ENCODE assay signal across 9 cellular contexts in the genomic region with DNA sequence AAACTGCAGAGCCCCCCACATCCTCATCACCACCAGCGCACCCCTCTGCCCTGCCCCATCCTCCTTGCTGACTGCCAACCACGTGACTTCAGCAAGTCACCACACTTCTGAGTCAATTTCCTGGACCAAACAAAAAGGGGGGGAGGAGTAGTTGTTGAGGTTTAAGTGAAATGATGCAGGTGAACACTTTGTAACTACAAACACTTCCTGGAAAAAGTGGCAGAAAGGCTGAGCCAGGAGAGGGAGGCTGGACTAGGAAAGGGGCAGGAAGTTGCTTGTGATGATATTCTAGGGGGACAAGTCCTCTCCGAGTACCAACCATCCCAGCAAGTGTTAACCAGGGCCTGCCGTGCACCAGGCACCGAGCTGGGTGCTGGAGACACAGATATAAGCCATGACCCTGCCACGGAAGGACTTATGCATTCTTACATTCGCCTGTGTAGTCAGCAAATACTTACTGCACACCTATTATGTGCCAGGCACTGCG.
A peak's percentile ranks its signal among the peaks of the same experiment; 100 is the strongest.
DNase-seq lines count a peak whose midpoint lies in the region; ATAC-seq and TF ChIP-seq lines count a peak whose summit lies in the region.
"Had no signal": no experiment of that assay in that cellular context is flagged by ENCODE, and none has a peak within 500 bp of the region (broad histone marks: within the 10 kb centered on the region; RNA-seq: fewer than 3 reads in every experiment).

No MANE protein-coding gene starts in this region.

- DNase-seq in NCI-H226: peak; percentile 39
- DNase-seq in activated T-cell treated with anti-CD3 and anti-CD28 coated beads for 1 hour (ENCODE audit: low read depth): peak; percentile 48
- DNase-seq in fibroblast of the aortic adventitia (ENCODE audit: low read depth): peak; percentile 39
- DNase-seq in stimulated activated CD4-positive, alpha-beta T cell treated with anti-CD3 and anti-CD28 coated beads, TNF-alpha, amount 100 ng/mL, for 1 hour (ENCODE audit: low read depth in 3 of 3, low spot score in 1 of 3): peak in 2 of 3 donors; percentile 39 to 44
- no peak for DNase-seq in GOT3 (lab: John Stamatoyannopoulos, UW)

- TF ChIP-seq CTCF in fibroblast of the aortic adventitia (IDR thresholded peaks at IDR 0.05; ENCODE audit: insufficient read depth, low read length): no peak

- ATAC-seq in GM19468 (IDR thresholded peaks at IDR 0.05; ENCODE audit: extremely low read depth, unreplicated experiment) (peak; percentile 10), HG03039 (IDR thresholded peaks at IDR 0.05; ENCODE audit: unreplicated experiment) (no peak), HG03097 (IDR thresholded peaks at IDR 0.05; ENCODE audit: low FRiP score, unreplicated experiment) (no peak)

- no peak overlapping the region for H3K4me3 ChIP-seq in fibroblast of the aortic adventitia (ENCODE audit: low read depth, low read length)
- H3K4me3 ChIP-seq: SK-N-MC had no signal
